ENCODE assay signal across 1 cellular context in the genomic region with DNA sequence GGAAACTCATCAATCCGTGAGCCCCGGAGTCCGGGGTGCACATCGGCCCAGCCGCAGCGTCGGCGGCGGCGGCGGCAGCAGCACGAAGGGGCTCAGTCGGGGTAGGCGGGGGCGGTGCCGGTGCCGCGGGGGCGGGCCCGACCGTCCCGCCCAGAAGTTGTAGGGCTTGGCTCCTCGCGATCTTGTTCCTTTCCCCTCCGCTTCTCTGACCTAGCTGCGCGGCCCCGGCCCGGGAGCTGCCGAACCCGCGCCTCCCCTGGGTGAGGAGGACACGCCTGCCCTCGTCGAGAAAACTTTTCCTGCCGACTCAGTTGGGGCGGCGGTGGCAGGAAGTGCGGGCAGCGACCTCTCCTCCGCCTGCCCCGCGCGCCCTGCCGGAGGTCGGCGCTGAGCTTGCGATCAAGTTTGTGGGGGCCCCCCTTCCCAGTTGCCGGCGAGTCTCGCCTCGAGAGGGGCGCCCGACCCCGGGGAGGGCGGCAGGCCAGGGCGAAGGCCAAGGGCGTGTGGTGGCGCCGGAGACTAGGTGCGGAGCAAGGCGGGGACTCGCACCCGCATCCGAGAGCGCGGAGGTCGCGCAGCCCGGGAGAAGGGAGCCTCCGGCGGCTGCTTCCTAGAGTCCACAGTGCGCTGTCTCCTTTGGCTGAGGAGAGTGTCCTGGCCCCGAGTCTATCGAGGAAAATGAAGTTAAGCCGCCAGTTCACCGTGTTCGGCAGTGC.
A peak's percentile ranks its signal among the peaks of the same experiment; 100 is the strongest.
TF ChIP-seq lines count a peak whose summit lies in the region.

Gene MAN2A1, plus strand, starts transcription at position 188 of the 716 bp plus-strand sequence. Its CDS starts 491 bp downstream, at position 679.

TF ChIP-seq in HepG2, 621 proteins besides CTCF, POLR2A, EP300 and RAD21 (continued from another document and continues in another):
- TF ChIP-seq, protein P1, sequence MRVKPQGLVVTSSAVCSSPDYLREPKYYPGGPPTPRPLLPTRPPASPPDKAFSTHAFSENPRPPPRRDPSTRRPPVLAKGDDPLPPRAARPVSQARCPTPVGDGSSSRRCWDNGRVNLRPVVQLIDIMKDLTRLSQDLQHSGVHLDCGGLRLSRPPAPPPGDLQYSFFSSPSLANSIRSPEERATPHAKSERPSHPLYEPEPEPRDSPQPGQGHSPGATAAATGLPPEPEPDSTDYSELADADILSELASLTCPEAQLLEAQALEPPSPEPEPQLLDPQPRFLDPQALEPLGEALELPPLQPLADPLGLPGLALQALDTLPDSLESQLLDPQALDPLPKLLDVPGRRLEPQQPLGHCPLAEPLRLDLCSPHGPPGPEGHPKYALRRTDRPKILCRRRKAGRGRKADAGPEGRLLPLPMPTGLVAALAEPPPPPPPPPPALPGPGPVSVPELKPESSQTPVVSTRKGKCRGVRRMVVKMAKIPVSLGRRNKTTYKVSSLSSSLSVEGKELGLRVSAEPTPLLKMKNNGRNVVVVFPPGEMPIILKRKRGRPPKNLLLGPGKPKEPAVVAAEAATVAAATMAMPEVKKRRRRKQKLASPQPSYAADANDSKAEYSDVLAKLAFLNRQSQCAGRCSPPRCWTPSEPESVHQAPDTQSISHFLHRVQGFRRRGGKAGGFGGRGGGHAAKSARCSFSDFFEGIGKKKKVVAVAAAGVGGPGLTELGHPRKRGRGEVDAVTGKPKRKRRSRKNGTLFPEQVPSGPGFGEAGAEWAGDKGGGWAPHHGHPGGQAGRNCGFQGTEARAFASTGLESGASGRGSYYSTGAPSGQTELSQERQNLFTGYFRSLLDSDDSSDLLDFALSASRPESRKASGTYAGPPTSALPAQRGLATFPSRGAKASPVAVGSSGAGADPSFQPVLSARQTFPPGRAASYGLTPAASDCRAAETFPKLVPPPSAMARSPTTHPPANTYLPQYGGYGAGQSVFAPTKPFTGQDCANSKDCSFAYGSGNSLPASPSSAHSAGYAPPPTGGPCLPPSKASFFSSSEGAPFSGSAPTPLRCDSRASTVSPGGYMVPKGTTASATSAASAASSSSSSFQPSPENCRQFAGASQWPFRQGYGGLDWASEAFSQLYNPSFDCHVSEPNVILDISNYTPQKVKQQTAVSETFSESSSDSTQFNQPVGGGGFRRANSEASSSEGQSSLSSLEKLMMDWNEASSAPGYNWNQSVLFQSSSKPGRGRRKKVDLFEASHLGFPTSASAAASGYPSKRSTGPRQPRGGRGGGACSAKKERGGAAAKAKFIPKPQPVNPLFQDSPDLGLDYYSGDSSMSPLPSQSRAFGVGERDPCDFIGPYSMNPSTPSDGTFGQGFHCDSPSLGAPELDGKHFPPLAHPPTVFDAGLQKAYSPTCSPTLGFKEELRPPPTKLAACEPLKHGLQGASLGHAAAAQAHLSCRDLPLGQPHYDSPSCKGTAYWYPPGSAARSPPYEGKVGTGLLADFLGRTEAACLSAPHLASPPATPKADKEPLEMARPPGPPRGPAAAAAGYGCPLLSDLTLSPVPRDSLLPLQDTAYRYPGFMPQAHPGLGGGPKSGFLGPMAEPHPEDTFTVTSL (CRISPR knock-in tag; IDR thresholded peaks at IDR 0.05; ENCODE audit: borderline replicate concordance) = no peak
- TF ChIP-seq HES4 (CRISPR knock-in tag; IDR thresholded peaks at IDR 0.05; ENCODE audit: borderline replicate concordance) (peak; percentile 45; the same call in 1 of the 2 replicates), ZKSCAN8 (CRISPR knock-in tag; IDR thresholded peaks at IDR 0.05; ENCODE audit: borderline replicate concordance) (no peak), ATF3 (CRISPR knock-in tag; IDR thresholded peaks at IDR 0.05) (no peak), PATZ1 (CRISPR knock-in tag; IDR thresholded peaks at IDR 0.05) (no peak; the same call in none of the 2 replicates), ZNF484 (CRISPR knock-in tag; IDR thresholded peaks at IDR 0.05; ENCODE audit: borderline replicate concordance, low read depth) (no peak), PAXIP1 (CRISPR knock-in tag; conservative IDR thresholded peaks at IDR 0.05) (no peak), FOXK2 (IDR thresholded peaks at IDR 0.05) (no peak), ZBTB25 (CRISPR knock-in tag; IDR thresholded peaks at IDR 0.05) (no peak), ZNF274 (CRISPR knock-in tag; IDR thresholded peaks at IDR 0.05) (no peak), ZNF83 (CRISPR knock-in tag; IDR thresholded peaks at IDR 0.05; ENCODE audit: borderline replicate concordance) (no peak), ASH2L (IDR thresholded peaks at IDR 0.05; ENCODE audit: insufficient read length, low read depth, low read length) (no peak), POLR2G (IDR thresholded peaks at IDR 0.05; ENCODE audit: low read depth, low read length) (0 out of 2 replicates have a peak, but pooled peaks have one; percentile 49), XBP1 (CRISPR knock-in tag; IDR thresholded peaks at IDR 0.05) (no peak), SP5 (CRISPR knock-in tag; IDR thresholded peaks at IDR 0.05; ENCODE audit: borderline replicate concordance, low read depth) (peak; percentile 57; the same call in 1 of the 2 replicates), ZSCAN29 (CRISPR knock-in tag; conservative IDR thresholded peaks at IDR 0.05) (no peak), ZNF784 (CRISPR knock-in tag; IDR thresholded peaks at IDR 0.05; ENCODE audit: borderline replicate concordance) (no peak), NR2F6 (IDR thresholded peaks at IDR 0.05) (no peak), NR2F6 (CRISPR knock-in tag; IDR thresholded peaks at IDR 0.05) (peak; percentile 16; the same call in 1 of the 2 replicates), HOXD1 (CRISPR knock-in tag; IDR thresholded peaks at IDR 0.05) (no peak), SYNCRIP (IDR thresholded peaks at IDR 0.05; ENCODE audit: insufficient read depth, low read depth, low read length) (no peak), ZNF414 (CRISPR knock-in tag; IDR thresholded peaks at IDR 0.05) (no peak), FOXC1 (CRISPR knock-in tag; IDR thresholded peaks at IDR 0.05; ENCODE audit: borderline replicate concordance) (no peak), ZNF703 (CRISPR knock-in tag; IDR thresholded peaks at IDR 0.05; ENCODE audit: borderline replicate concordance) (no peak), NR2F1 (CRISPR knock-in tag; IDR thresholded peaks at IDR 0.05) (no peak), ZNF639 (CRISPR knock-in tag; conservative IDR thresholded peaks at IDR 0.05) (no peak), ZNF382 (CRISPR knock-in tag; IDR thresholded peaks at IDR 0.05; ENCODE audit: borderline replicate concordance) (no peak), ARNT2 (CRISPR knock-in tag; IDR thresholded peaks at IDR 0.05; ENCODE audit: low read depth) (no peak), RFXAP (CRISPR knock-in tag; IDR thresholded peaks at IDR 0.05; ENCODE audit: borderline replicate concordance) (0 out of 2 replicates have a peak, but pooled peaks have one; percentile 39)
- TF ChIP-seq, protein P2, sequence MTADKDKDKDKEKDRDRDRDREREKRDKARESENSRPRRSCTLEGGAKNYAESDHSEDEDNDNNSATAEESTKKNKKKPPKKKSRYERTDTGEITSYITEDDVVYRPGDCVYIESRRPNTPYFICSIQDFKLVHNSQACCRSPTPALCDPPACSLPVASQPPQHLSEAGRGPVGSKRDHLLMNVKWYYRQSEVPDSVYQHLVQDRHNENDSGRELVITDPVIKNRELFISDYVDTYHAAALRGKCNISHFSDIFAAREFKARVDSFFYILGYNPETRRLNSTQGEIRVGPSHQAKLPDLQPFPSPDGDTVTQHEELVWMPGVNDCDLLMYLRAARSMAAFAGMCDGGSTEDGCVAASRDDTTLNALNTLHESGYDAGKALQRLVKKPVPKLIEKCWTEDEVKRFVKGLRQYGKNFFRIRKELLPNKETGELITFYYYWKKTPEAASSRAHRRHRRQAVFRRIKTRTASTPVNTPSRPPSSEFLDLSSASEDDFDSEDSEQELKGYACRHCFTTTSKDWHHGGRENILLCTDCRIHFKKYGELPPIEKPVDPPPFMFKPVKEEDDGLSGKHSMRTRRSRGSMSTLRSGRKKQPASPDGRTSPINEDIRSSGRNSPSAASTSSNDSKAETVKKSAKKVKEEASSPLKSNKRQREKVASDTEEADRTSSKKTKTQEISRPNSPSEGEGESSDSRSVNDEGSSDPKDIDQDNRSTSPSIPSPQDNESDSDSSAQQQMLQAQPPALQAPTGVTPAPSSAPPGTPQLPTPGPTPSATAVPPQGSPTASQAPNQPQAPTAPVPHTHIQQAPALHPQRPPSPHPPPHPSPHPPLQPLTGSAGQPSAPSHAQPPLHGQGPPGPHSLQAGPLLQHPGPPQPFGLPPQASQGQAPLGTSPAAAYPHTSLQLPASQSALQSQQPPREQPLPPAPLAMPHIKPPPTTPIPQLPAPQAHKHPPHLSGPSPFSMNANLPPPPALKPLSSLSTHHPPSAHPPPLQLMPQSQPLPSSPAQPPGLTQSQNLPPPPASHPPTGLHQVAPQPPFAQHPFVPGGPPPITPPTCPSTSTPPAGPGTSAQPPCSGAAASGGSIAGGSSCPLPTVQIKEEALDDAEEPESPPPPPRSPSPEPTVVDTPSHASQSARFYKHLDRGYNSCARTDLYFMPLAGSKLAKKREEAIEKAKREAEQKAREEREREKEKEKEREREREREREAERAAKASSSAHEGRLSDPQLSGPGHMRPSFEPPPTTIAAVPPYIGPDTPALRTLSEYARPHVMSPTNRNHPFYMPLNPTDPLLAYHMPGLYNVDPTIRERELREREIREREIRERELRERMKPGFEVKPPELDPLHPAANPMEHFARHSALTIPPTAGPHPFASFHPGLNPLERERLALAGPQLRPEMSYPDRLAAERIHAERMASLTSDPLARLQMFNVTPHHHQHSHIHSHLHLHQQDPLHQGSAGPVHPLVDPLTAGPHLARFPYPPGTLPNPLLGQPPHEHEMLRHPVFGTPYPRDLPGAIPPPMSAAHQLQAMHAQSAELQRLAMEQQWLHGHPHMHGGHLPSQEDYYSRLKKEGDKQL (CRISPR knock-in tag; IDR thresholded peaks at IDR 0.05; ENCODE audit: low read depth) = no peak
